Comparison of ENCODE assay signal across 10 cellular contexts in the genomic region with DNA sequence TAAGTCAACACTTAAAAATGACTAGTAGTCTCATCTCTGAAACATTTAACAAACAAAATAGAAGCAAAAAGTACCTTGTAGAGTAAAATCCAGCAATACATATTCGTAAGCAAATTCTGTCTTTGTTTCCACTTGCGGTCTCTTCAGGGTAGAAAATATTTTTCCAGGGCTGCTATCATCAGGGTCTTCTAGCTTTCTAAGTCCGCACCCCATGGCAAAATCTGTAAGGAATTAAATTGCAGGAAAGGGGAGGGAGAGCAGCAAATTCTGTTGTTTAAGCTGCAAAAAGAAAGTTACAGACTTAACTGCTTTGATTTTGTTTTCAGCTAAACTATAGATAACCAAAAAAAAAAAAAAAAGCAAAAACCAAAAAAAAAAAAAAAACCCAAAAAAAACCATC. TPM values are rescaled to one million over a fixed set of nuclear protein-coding genes. Genes with fewer than 3 reads are reported as not detected.
DNase-seq lines count a peak whose midpoint lies in the region; ATAC-seq and TF ChIP-seq lines count a peak whose summit lies in the region.
"Had no signal": no experiment of that assay in that cellular context is flagged by ENCODE, and none has a peak within 500 bp of the region (broad histone marks: within the 10 kb centered on the region; RNA-seq: fewer than 3 reads in every experiment).

Gene RFTN2 (minus strand): TSS at position 342 of the 400 bp plus-strand sequence. CDS start 129 bp downstream, at position 213.

- H3F3A ChIP-seq in neural cell (ENCODE audit: insufficient read depth, low read length, poor library complexity, severe bottlenecking), result no peaks in the 10 kb centered on the region

- no peak within 1 kb of the TSS for H3K27ac ChIP-seq in neural cell (ENCODE audit: low read length)
- H3K27ac ChIP-seq: HL-60 had no signal

- H3K27ac Mint-ChIP-seq in type B pancreatic cell, result peak within 1 kb of the TSS; percentile 37
- no peak within 1 kb of the TSS for H3K27ac Mint-ChIP-seq in natural killer cell
- H3K27ac Mint-ChIP-seq: activated naive CD8-positive, alpha-beta T cell had no signal

- H3K4me1 ChIP-seq in adipocyte (ENCODE audit: control insufficient read depth, insufficient read depth, low read length), result peaks cover 26% of the 10 kb centered on the region

- ATAC-seq in natural killer cell (no peak), HG03354 (IDR thresholded peaks at IDR 0.05; ENCODE audit: poor library complexity, severe bottlenecking, unreplicated experiment) (no peak)

- TF ChIP-seq RAD21 in neural cell (conservative IDR thresholded peaks at IDR 0.05), result no peak

- H3K36me3 ChIP-seq in adipocyte (ENCODE audit: control insufficient read depth, insufficient read depth, low read length, severe bottlenecking) (no peaks in the 10 kb centered on the region), neural cell (ENCODE audit: insufficient read depth, low read length) (no peaks in the 10 kb centered on the region)

- TF ChIP-seq CTCF in fibroblast of the aortic adventitia (IDR thresholded peaks at IDR 0.05; ENCODE audit: insufficient read depth, low read length) (no peak), neural cell (IDR thresholded peaks at IDR 0.05; ENCODE audit: poor library complexity, severe bottlenecking) (no peak), type B pancreatic cell (conservative IDR thresholded peaks at IDR 0.05) (no peak), natural killer cell (IDR thresholded peaks at IDR 0.05) (no peak)

- H2AFZ ChIP-seq in neural cell (ENCODE audit: low read depth, low read length), result no peak within 1 kb of the TSS

- H3K9me3 ChIP-seq in adipocyte (ENCODE audit: control insufficient read depth, low read length) (no peaks in the 10 kb centered on the region), neural cell (ENCODE audit: low read length) (no peaks in the 10 kb centered on the region)

- H3K9me3 Mint-ChIP-seq in type B pancreatic cell, result peaks cover 6% of the 10 kb centered on the region
- H3K9me3 Mint-ChIP-seq in natural killer cell, result no peaks in the 10 kb centered on the region

- intact Hi-C loops in natural killer cell (cut with micrococcal nuclease), result no loop called here

- DNase-seq in adipocyte (ENCODE audit: low read depth) (peak; percentile 59), fibroblast of the aortic adventitia (ENCODE audit: low read depth) (no peak), type B pancreatic cell (ENCODE audit: extremely low spot score, unreplicated experiment) (no peak), natural killer cell (no peak), LoVo (ENCODE audit: low spot score) (no peak)
- DNase-seq: NCI-H524 treated with DMSO at 0.1 percent for 48 hours had no signal

- no peak for TF ChIP-seq EP300 in neural cell (conservative IDR thresholded peaks at IDR 0.05; ENCODE audit: poor library complexity, severe bottlenecking)

- H3K27me3 ChIP-seq in adipocyte (replicated peaks; ENCODE audit: control insufficient read depth, insufficient read depth, low read length) (no peaks in the 10 kb centered on the region), neural cell (ENCODE audit: insufficient read depth, low read depth, low read length) (no peaks in the 10 kb centered on the region)

- peaks cover 4% of the 10 kb centered on the region for H3K79me2 ChIP-seq in neural cell (replicated peaks; ENCODE audit: insufficient read depth, low read length)

- H3K4me1 Mint-ChIP-seq in type B pancreatic cell (ENCODE audit: unreplicated experiment) (peaks cover 5% of the 10 kb centered on the region), natural killer cell (no peaks in the 10 kb centered on the region)

- no peak within 1 kb of the TSS for H3K4me2 ChIP-seq in neural cell (ENCODE audit: low read length)

- H3K27me3 Mint-ChIP-seq in type B pancreatic cell (peaks cover 4% of the 10 kb centered on the region), natural killer cell (ENCODE audit: low read depth in 2 of 2) (peaks cover 14 to 16% of the 10 kb centered on the region in 2 donors)

- H4K20me1 ChIP-seq in neural cell (ENCODE audit: insufficient read depth), result no peaks in the 10 kb centered on the region

- peak within 1 kb of the TSS; percentile 87 for H3K9ac ChIP-seq in adipocyte (ENCODE audit: low read length)
- no peak within 1 kb of the TSS for H3K9ac ChIP-seq in neural cell (ENCODE audit: low read length)

- no peaks in the 10 kb centered on the region for H3K9me2 ChIP-seq in neural cell (ENCODE audit: insufficient read depth, low read length)

- H3K4me3 Mint-ChIP-seq in type B pancreatic cell, result peak within 1 kb of the TSS; percentile 84
- no peak within 1 kb of the TSS for H3K4me3 Mint-ChIP-seq in natural killer cell
- H3K4me3 Mint-ChIP-seq: activated naive CD8-positive, alpha-beta T cell had no signal

- peak within 1 kb of the TSS; percentile 87 for H3K4me3 ChIP-seq in adipocyte (ENCODE audit: low read length)
- H3K4me3 ChIP-seq in fibroblast of the aortic adventitia (ENCODE audit: low read depth, low read length), result peak within 1 kb of the TSS; percentile 55
- peak within 1 kb of the TSS; percentile 45 for H3K4me3 ChIP-seq in neural cell (ENCODE audit: low read length)

- H3K36me3 Mint-ChIP-seq in type B pancreatic cell (peaks cover 12% of the 10 kb centered on the region), natural killer cell (no peaks in the 10 kb centered on the region)
- H3K36me3 Mint-ChIP-seq: activated naive CD8-positive, alpha-beta T cell had no signal

TF ChIP-seq in neural cell, 6 proteins besides CTCF, POLR2A, EP300 and RAD21:
- no peak for TF ChIP-seq MXI1 (conservative IDR thresholded peaks at IDR 0.05; ENCODE audit: poor library complexity, severe bottlenecking)
- TF ChIP-seq SMC3 (conservative IDR thresholded peaks at IDR 0.05; ENCODE audit: poor library complexity), result no peak
- TF ChIP-seq EZH2 (IDR thresholded peaks at IDR 0.05; ENCODE audit: borderline replicate concordance, insufficient read depth, low read length, poor library complexity, severe bottlenecking), result no peak
- no peak for TF ChIP-seq TAF1 (IDR thresholded peaks at IDR 0.05; ENCODE audit: low read depth)
- no peak for TF ChIP-seq REST (IDR thresholded peaks at IDR 0.05; ENCODE audit: borderline replicate concordance)
- TF ChIP-seq POLR2AphosphoS5 (IDR thresholded peaks at IDR 0.05), result no peak

RNA-seq across cellular contexts. Expression of gene RFTN2, which starts in this region (rescaled TPM):
- total RNA-seq in fibroblast of the aortic adventitia (ENCODE audit: low replicate concordance), result 6.4 and 16.4 TPM in 2 replicates
- polyA plus RNA-seq in neural cell, result 0.06 TPM in 2 replicates
- polyA minus RNA-seq in neural cell, result 0.35 and 0.49 TPM in 2 replicates
- 0.07 and 14.9 TPM in 2 replicates for total RNA-seq in type B pancreatic cell (ENCODE audit: low replicate concordance)
- total RNA-seq in natural killer cell, result not detected
